ENCODE assay signal across 14 cellular contexts in genomic region chr4:113147498-113148231, GRCh38.
A peak's percentile ranks its signal among the peaks of the same experiment; 100 is the strongest.
DNase-seq lines count a peak whose midpoint lies in the region; ATAC-seq, FAIRE-seq and TF ChIP-seq lines count a peak whose summit lies in the region.
"Had no signal": no experiment of that assay in that cellular context is flagged by ENCODE, and none has a peak within 500 bp of the region (broad histone marks: within the 10 kb centered on the region; RNA-seq: fewer than 3 reads in every experiment).

No MANE protein-coding gene starts in this region.

- no peaks in the 10 kb centered on the region for H3K27me3 ChIP-seq in Caco-2 (replicated peaks; ENCODE audit: control insufficient read depth, insufficient read depth, low read length)
- no peaks in the 10 kb centered on the region for H3K27me3 ChIP-seq in SJSA1 (replicated peaks)
- H3K27me3 ChIP-seq in skeletal muscle satellite cell (ENCODE audit: control insufficient read depth, insufficient read depth, low read length), result no peaks in the 10 kb centered on the region
- H3K27me3 ChIP-seq: MG63 had no signal

- H3K4me1 ChIP-seq in Caco-2 (peaks cover 52% of the 10 kb centered on the region), SJSA1 (replicated peaks) (peaks cover 24% of the 10 kb centered on the region), kidney (ENCODE audit: control insufficient read depth in 1 of 2, insufficient read depth in 1 of 2, low read depth in 1 of 2, low read length in 2 of 2) (peaks cover 7 to 10% of the 10 kb centered on the region in 2 donors), skeletal muscle satellite cell (ENCODE audit: control insufficient read depth, insufficient read depth, low read length) (peaks cover 38% of the 10 kb centered on the region)

- H3K4me2 ChIP-seq in skeletal muscle satellite cell (ENCODE audit: low read length), result peak overlapping the region; percentile 92

- POLR2A ChIA-PET in Caco-2 (lab: Charles Lee), result interaction anchor here (0.6 kb wide), 1 partner anchor 490 kb away, joined by 3 read pairs; no protein-coding TSS in a partner anchor

- CTCF ChIA-PET in Caco-2 (lab: Charles Lee), result no interaction called here

- H3K27ac Mint-ChIP-seq in Caco-2 (ENCODE audit: unreplicated experiment), result peak overlapping the region; percentile 93

- peak overlapping the region; percentile 32 for H3K4me3 ChIP-seq in Caco-2 (ENCODE audit: low read depth, low read length)
- H3K4me3 ChIP-seq in SJSA1, result no peak overlapping the region
- H3K4me3 ChIP-seq in kidney (ENCODE audit: low read length in 2 of 2), result peak overlapping the region; percentile 64 to 78
- H3K4me3 ChIP-seq in skeletal muscle satellite cell (ENCODE audit: low read length), result peak overlapping the region; percentile 71

- DNase-seq in Caco-2, result peak in 1 of 2 experiments; percentile 25
- DNase-seq in SJSA1 (ENCODE audit: low read depth in 1 of 2, low spot score in 2 of 2), result no peak
- DNase-seq in kidney, result no peak
- DNase-seq in NCI-H2107 treated with DMSO at 0.1 percent for 48 hours (lab: John Stamatoyannopoulos, UW; ENCODE audit: unreplicated experiment), result no peak
- DNase-seq in SKM-1 (lab: John Stamatoyannopoulos, UW; ENCODE audit: unreplicated experiment), result no peak
- no peak for DNase-seq in NCI-H1436 treated with DMSO at 0.1 percent for 48 hours (lab: John Stamatoyannopoulos, UW)
- DNase-seq: activated CD8-positive, alpha-beta memory T cell treated with anti-CD3 and anti-CD28 coated beads, Interleukin-2, amount 50 U/mL, for 4 hours; C1 segment of cervical spinal cord; effector memory CD4-positive, alpha-beta T cell; MG63; naive B cell; NCI-H345 had no signal

- H3K4me1 Mint-ChIP-seq in Caco-2 (ENCODE audit: low read depth, unreplicated experiment), result peaks cover 29% of the 10 kb centered on the region
- H3K4me1 Mint-ChIP-seq: naive B cell had no signal

- intact Hi-C loops in Caco-2 (cut with micrococcal nuclease; ENCODE audit: unreplicated experiment) (loop anchor here (1.0 to 2.0 kb wide), 4 partner anchors 23 to 75 kb away; no protein-coding TSS in a partner anchor), kidney (cut with DNase I) (no loop called here)

- H3K27me3 Mint-ChIP-seq in Caco-2 (ENCODE audit: insufficient read depth, unreplicated experiment), result no peaks in the 10 kb centered on the region

- H3K9ac ChIP-seq in kidney (ENCODE audit: low read length in 2 of 2) (peak overlapping the region; percentile 20 to 71), skeletal muscle satellite cell (ENCODE audit: low read depth, low read length) (peak overlapping the region; percentile 84)

- no peaks in the 10 kb centered on the region for H3K9me3 ChIP-seq in Caco-2
- H3K9me3 ChIP-seq in SJSA1 (replicated peaks), result no peaks in the 10 kb centered on the region
- no peaks in the 10 kb centered on the region for H3K9me3 ChIP-seq in kidney (ENCODE audit: control insufficient read depth in 1 of 2, low read length in 2 of 2)
- H3K9me3 ChIP-seq in skeletal muscle satellite cell (replicated peaks; ENCODE audit: low read length), result no peaks in the 10 kb centered on the region
- H3K9me3 ChIP-seq: MG63 had no signal

- FAIRE-seq in kidney (lab: Jason Lieb, UNC), result peak; percentile 59

- H3K27ac ChIP-seq in SJSA1 (peak overlapping the region; percentile 63; the same call in 1 of the 2 replicates), kidney (ENCODE audit: low read depth in 2 of 2, low read length in 2 of 2) (peak overlapping the region; percentile 88 to 93)

- H3K36me3 ChIP-seq in Caco-2 (ENCODE audit: control insufficient read depth, insufficient read depth, low read length) (no peaks in the 10 kb centered on the region), SJSA1 (no peaks in the 10 kb centered on the region), kidney (ENCODE audit: control insufficient read depth in 1 of 2, insufficient read depth in 2 of 2, low read length in 2 of 2) (no peaks in the 10 kb centered on the region), skeletal muscle satellite cell (ENCODE audit: insufficient read depth, low read length) (no peaks in the 10 kb centered on the region)
- H3K36me3 ChIP-seq: MG63 had no signal

- H3K36me3 Mint-ChIP-seq in Caco-2 (ENCODE audit: insufficient read depth, unreplicated experiment), result peaks cover 6% of the 10 kb centered on the region
- H3K36me3 Mint-ChIP-seq: naive B cell had no signal

- ATAC-seq in HG03354 (IDR thresholded peaks at IDR 0.05; ENCODE audit: poor library complexity, severe bottlenecking, unreplicated experiment), result no peak

- peak overlapping the region; percentile 83 for H3K4me3 Mint-ChIP-seq in Caco-2 (ENCODE audit: unreplicated experiment)

- TF ChIP-seq CTCF in Caco-2 (IDR thresholded peaks at IDR 0.05; ENCODE audit: insufficient read depth in 1 of 2, low read depth in 1 of 2, low read length in 1 of 2, severe bottlenecking in 1 of 2, unreplicated experiment in 1 of 2), result no peak
- TF ChIP-seq CTCF in kidney (IDR thresholded peaks at IDR 0.05; ENCODE audit: borderline replicate concordance, extremely low read depth, insufficient read depth), result no peak

- BruUV-seq in Caco-2 (replicated peaks; lab: Mats Ljungman, UMichigan), result no TSS peak

- peaks cover 10% of the 10 kb centered on the region for H3K9me3 Mint-ChIP-seq in Caco-2 (ENCODE audit: unreplicated experiment)
